In genomic region chr13:110593430-110594130, GRCh38 we compare ENCODE assay signal across 8 cellular contexts. TPM values are rescaled to one million over a fixed set of nuclear protein-coding genes. Genes with fewer than 3 reads are reported as not detected.
A peak's percentile ranks its signal among the peaks of the same experiment; 100 is the strongest.
DNase-seq lines count a peak whose midpoint lies in the region; ATAC-seq, FAIRE-seq and TF ChIP-seq lines count a peak whose summit lies in the region.

No MANE protein-coding gene starts in this region.

- no peak for TF ChIP-seq POLR2A in transverse colon (IDR thresholded peaks at IDR 0.05)

- peak; percentile 69 for DNase-seq in DMS79 treated with DMSO at 0.1 percent for 48 hours (lab: John Stamatoyannopoulos, UW)
- peak; percentile 76 for DNase-seq in NCI-H69 (lab: John Stamatoyannopoulos, UW)
- no peak for DNase-seq in kidney
- DNase-seq in transverse colon: no peak
- no peak for DNase-seq in activated CD4-positive, CD25-positive, alpha-beta regulatory T cell treated with anti-CD3 and anti-CD28 coated beads, Interleukin-2, amount 50 U/mL, for 72 hours

- H3K27me3 ChIP-seq in transverse colon: no peaks in the 10 kb centered on the region

- WGBS in transverse colon (ENCODE audit: low coverage in 1 of 2), 2 donors: 34 to 44% methylated on average over 5 to 6 of the region's 6 CpGs

- in situ Hi-C loops in transverse colon (cut with MboI; ENCODE audit: low pct_ligation_motif_present in 1 of 4, low pct_unique_long_range_greater_than_20kb in 1 of 4, low sequenced_read_pairs in 3 of 4): loop anchor here (10.0 to 25.0 kb wide), 4 partner anchors 211 to 469 kb away; no protein-coding TSS in a partner anchor

- intact Hi-C loops in kidney (cut with DNase I) (loop anchor here (10.0 kb wide), 1 partner anchor 221 kb away; no protein-coding TSS in a partner anchor), transverse colon (cut with DNase I; ENCODE audit: low total_unique reads) (no loop called here)

- H3K9me3 Mint-ChIP-seq in brain: no peaks in the 10 kb centered on the region

- H3K9me3 ChIP-seq in kidney (ENCODE audit: control insufficient read depth in 1 of 2, low read length in 2 of 2): no peaks in the 10 kb centered on the region
- no peaks in the 10 kb centered on the region for H3K9me3 ChIP-seq in transverse colon

- H3K27ac Mint-ChIP-seq in brain: no peak overlapping the region

- peaks cover 4% of the 10 kb centered on the region for H3K27me3 Mint-ChIP-seq in brain

- H3K36me3 ChIP-seq in kidney (ENCODE audit: control insufficient read depth in 1 of 2, insufficient read depth in 2 of 2, low read length in 2 of 2): no peaks in the 10 kb centered on the region
- no peaks in the 10 kb centered on the region for H3K36me3 ChIP-seq in transverse colon

- no peak overlapping the region for H3K4me3 ChIP-seq in kidney (ENCODE audit: low read length in 2 of 2)
- H3K4me3 ChIP-seq in transverse colon: no peak overlapping the region

- no peak overlapping the region for H3K4me3 Mint-ChIP-seq in brain

- FAIRE-seq in kidney (lab: Jason Lieb, UNC): peak; percentile 94

- H3K36me3 Mint-ChIP-seq in brain: no peaks in the 10 kb centered on the region

- H3K9ac ChIP-seq in kidney (ENCODE audit: low read length in 2 of 2): no peak overlapping the region

- H3K4me1 ChIP-seq in kidney (ENCODE audit: control insufficient read depth in 1 of 2, insufficient read depth in 1 of 2, low read depth in 1 of 2, low read length in 2 of 2) (peaks cover 0 to 4% of the 10 kb centered on the region in 2 donors), transverse colon (no peaks in the 10 kb centered on the region)

- TF ChIP-seq CTCF in brain (conservative IDR thresholded peaks at IDR 0.05): peak; percentile 69 to 72
- peak; percentile 69 for TF ChIP-seq CTCF in kidney (IDR thresholded peaks at IDR 0.05; ENCODE audit: borderline replicate concordance, extremely low read depth, insufficient read depth)
- TF ChIP-seq CTCF in transverse colon (IDR thresholded peaks at IDR 0.05): peak; percentile 54 to 75 (median 63)

- no peaks in the 10 kb centered on the region for H3K4me1 Mint-ChIP-seq in brain

- TF ChIP-seq EP300 in transverse colon (IDR thresholded peaks at IDR 0.05; ENCODE audit: low read depth): no peak

- ATAC-seq in GM18909 (IDR thresholded peaks at IDR 0.05; ENCODE audit: poor library complexity, unreplicated experiment) (peak; percentile 88), HG03135 (IDR thresholded peaks at IDR 0.05; ENCODE audit: unreplicated experiment) (peak; percentile 71)

- H3K27ac ChIP-seq in kidney (ENCODE audit: low read depth in 2 of 2, low read length in 2 of 2) (no peak overlapping the region), transverse colon (no peak overlapping the region)

RNA-seq across cellular contexts. Expression of gene NAXD, which starts 21.8 kb away (rescaled TPM):
- 45.8 TPM for polyA plus RNA-seq in brain (ENCODE audit: insufficient read depth, low read depth, low replicate concordance)
- total RNA-seq in kidney: 37.9 TPM
- polyA plus RNA-seq in kidney (ENCODE audit: insufficient read depth, low read depth, low replicate concordance): 52.7 TPM
- total RNA-seq in transverse colon: 10 to 100 TPM; 12.9 to 37.8 (median 33.3) TPM

RNA-seq across cellular contexts. Expression of gene RAB20, which starts 32.1 kb away (rescaled TPM):
- 3.1 TPM for polyA plus RNA-seq in brain (ENCODE audit: insufficient read depth, low read depth, low replicate concordance)
- 33.6 TPM for total RNA-seq in kidney
- 47.7 TPM for polyA plus RNA-seq in kidney (ENCODE audit: insufficient read depth, low read depth, low replicate concordance)
- total RNA-seq in transverse colon: 10 to 100 TPM; 12.5 to 66.2 (median 54.1) TPM

Comparison
In these comparisons a context has a peak if more than half of its experiments do, and no peak if none do; other contexts are left out.
1. DNase-seq: peak in DMS79 treated with DMSO at 0.1 percent for 48 hours (single experiment) and NCI-H69 (single experiment); none in kidney (single experiment), transverse colon (single experiment) and activated CD4-positive, CD25-positive, alpha-beta regulatory T cell treated with anti-CD3 and anti-CD28 coated beads, Interleukin-2, amount 50 U/mL, for 72 hours (single experiment).
2. Peak in every context shown above with its lines, with median percentiles within 50 percentile points of each other: CTCF ChIP-seq.